ENCODE assay signal across 2 cellular contexts in genomic region chr19:4373601-4374441, GRCh38.
TF ChIP-seq lines count a peak whose summit lies in the region.

No MANE protein-coding gene starts in this region.

TF ChIP-seq in A549, 52 proteins besides CTCF, POLR2A, EP300 and RAD21:
- TF ChIP-seq ZFP36 (IDR thresholded peaks at IDR 0.05; ENCODE audit: borderline replicate concordance, partially characterized antibody) (no peak), FOXS1 (CRISPR knock-in tag; IDR thresholded peaks at IDR 0.05) (no peak), EHF (CRISPR knock-in tag; IDR thresholded peaks at IDR 0.05) (no peak), SREBF2 (IDR thresholded peaks at IDR 0.05) (no peak), CEBPB (IDR thresholded peaks at IDR 0.05) (no peak), MYC (IDR thresholded peaks at IDR 0.05; ENCODE audit: borderline replicate concordance, low read length) (no peak), ATOH8 (CRISPR knock-in tag; IDR thresholded peaks at IDR 0.05; ENCODE audit: low read depth) (no peak), USF2 (IDR thresholded peaks at IDR 0.05) (no peak), HDAC2 (IDR thresholded peaks at IDR 0.05) (no peak), RFX5 (IDR thresholded peaks at IDR 0.05) (no peak), EHMT2 (IDR thresholded peaks at IDR 0.05; ENCODE audit: low read depth) (no peak), RCOR1 (IDR thresholded peaks at IDR 0.05; ENCODE audit: low read depth, low read length) (no peak), ZNF302 (CRISPR knock-in tag; IDR thresholded peaks at IDR 0.05) (no peak)

TF ChIP-seq in H1, 55 proteins besides CTCF, POLR2A, EP300 and RAD21:
- TF ChIP-seq SUZ12 (IDR thresholded peaks at IDR 0.05; ENCODE audit: low read length) = no peak
- TF ChIP-seq ATF3 (IDR thresholded peaks at IDR 0.05; ENCODE audit: insufficient read depth, low read depth, low read length) = no peak
